In genomic region chr14:74062809-74063150, GRCh38 we compare ENCODE assay signal across 1 cellular context.
TF ChIP-seq lines count a peak whose summit lies in the region.

No MANE protein-coding gene starts in this region.

TF ChIP-seq in GM12878, 131 proteins besides CTCF, POLR2A, EP300 and RAD21:
- TF ChIP-seq CREB1 (IDR thresholded peaks at IDR 0.05; ENCODE audit: low read depth) (no peak), CHD2 (IDR thresholded peaks at IDR 0.05; ENCODE audit: borderline replicate concordance, low read depth, low read length) (no peak), CBX5 (IDR thresholded peaks at IDR 0.05; ENCODE audit: low read depth) (no peak), ZZZ3 (IDR thresholded peaks at IDR 0.05; ENCODE audit: control insufficient read depth, insufficient read length, low read depth) (no peak), TARDBP (IDR thresholded peaks at IDR 0.05; ENCODE audit: borderline replicate concordance) (no peak), E2F8 (IDR thresholded peaks at IDR 0.05; ENCODE audit: low read depth, partially characterized antibody) (no peak), STAT1 (conservative IDR thresholded peaks at IDR 0.05) (no peak), SRF (IDR thresholded peaks at IDR 0.05; ENCODE audit: low read depth in 2 of 2, low read length in 2 of 2) (no peak)
- TF ChIP-seq, protein P1, sequence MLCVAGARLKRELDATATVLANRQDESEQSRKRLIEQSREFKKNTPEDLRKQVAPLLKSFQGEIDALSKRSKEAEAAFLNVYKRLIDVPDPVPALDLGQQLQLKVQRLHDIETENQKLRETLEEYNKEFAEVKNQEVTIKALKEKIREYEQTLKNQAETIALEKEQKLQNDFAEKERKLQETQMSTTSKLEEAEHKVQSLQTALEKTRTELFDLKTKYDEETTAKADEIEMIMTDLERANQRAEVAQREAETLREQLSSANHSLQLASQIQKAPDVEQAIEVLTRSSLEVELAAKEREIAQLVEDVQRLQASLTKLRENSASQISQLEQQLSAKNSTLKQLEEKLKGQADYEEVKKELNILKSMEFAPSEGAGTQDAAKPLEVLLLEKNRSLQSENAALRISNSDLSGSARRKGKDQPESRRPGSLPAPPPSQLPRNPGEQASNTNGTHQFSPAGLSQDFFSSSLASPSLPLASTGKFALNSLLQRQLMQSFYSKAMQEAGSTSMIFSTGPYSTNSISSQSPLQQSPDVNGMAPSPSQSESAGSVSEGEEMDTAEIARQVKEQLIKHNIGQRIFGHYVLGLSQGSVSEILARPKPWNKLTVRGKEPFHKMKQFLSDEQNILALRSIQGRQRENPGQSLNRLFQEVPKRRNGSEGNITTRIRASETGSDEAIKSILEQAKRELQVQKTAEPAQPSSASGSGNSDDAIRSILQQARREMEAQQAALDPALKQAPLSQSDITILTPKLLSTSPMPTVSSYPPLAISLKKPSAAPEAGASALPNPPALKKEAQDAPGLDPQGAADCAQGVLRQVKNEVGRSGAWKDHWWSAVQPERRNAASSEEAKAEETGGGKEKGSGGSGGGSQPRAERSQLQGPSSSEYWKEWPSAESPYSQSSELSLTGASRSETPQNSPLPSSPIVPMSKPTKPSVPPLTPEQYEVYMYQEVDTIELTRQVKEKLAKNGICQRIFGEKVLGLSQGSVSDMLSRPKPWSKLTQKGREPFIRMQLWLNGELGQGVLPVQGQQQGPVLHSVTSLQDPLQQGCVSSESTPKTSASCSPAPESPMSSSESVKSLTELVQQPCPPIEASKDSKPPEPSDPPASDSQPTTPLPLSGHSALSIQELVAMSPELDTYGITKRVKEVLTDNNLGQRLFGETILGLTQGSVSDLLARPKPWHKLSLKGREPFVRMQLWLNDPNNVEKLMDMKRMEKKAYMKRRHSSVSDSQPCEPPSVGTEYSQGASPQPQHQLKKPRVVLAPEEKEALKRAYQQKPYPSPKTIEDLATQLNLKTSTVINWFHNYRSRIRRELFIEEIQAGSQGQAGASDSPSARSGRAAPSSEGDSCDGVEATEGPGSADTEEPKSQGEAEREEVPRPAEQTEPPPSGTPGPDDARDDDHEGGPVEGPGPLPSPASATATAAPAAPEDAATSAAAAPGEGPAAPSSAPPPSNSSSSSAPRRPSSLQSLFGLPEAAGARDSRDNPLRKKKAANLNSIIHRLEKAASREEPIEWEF (IDR thresholded peaks at IDR 0.05; ENCODE audit: insufficient replicate concordance, low read depth, low read length): no peak
- TF ChIP-seq, protein P2, sequence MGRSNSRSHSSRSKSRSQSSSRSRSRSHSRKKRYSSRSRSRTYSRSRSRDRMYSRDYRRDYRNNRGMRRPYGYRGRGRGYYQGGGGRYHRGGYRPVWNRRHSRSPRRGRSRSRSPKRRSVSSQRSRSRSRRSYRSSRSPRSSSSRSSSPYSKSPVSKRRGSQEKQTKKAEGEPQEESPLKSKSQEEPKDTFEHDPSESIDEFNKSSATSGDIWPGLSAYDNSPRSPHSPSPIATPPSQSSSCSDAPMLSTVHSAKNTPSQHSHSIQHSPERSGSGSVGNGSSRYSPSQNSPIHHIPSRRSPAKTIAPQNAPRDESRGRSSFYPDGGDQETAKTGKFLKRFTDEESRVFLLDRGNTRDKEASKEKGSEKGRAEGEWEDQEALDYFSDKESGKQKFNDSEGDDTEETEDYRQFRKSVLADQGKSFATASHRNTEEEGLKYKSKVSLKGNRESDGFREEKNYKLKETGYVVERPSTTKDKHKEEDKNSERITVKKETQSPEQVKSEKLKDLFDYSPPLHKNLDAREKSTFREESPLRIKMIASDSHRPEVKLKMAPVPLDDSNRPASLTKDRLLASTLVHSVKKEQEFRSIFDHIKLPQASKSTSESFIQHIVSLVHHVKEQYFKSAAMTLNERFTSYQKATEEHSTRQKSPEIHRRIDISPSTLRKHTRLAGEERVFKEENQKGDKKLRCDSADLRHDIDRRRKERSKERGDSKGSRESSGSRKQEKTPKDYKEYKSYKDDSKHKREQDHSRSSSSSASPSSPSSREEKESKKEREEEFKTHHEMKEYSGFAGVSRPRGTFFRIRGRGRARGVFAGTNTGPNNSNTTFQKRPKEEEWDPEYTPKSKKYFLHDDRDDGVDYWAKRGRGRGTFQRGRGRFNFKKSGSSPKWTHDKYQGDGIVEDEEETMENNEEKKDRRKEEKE (IDR thresholded peaks at IDR 0.05): no peak
